21 cellular contexts compared by ENCODE assay signal in genomic region chr2:84556190-84556589, GRCh38. TPM values are rescaled to one million over a fixed set of nuclear protein-coding genes. Genes with fewer than 3 reads are reported as not detected.
DNase-seq lines count a peak whose midpoint lies in the region; ATAC-seq and TF ChIP-seq lines count a peak whose summit lies in the region.
"Had no signal": no experiment of that assay in that cellular context is flagged by ENCODE, and none has a peak within 500 bp of the region (broad histone marks: within the 10 kb centered on the region; RNA-seq: fewer than 3 reads in every experiment).

No MANE protein-coding gene starts in this region.

- no peaks in the 10 kb centered on the region for H3K9me3 ChIP-seq in A673 (ENCODE audit: low read depth, low read length, poor library complexity, severe bottlenecking)

- H3K27ac ChIP-seq in A673 (ENCODE audit: low read depth, low read length, poor library complexity, severe bottlenecking) = no peak overlapping the region
- H3K27ac ChIP-seq: ascending aorta, heart right ventricle, right lobe of liver had no signal

- CTCF ChIA-PET in activated CD8-positive, alpha-beta T cell treated with anti-CD3 and anti-CD28 coated beads for 36 hours (lab: Charles Lee) = no interaction called here
- CTCF ChIA-PET in activated CD8-positive, alpha-beta T cell treated with anti-CD3 and anti-CD28 coated beads, Interleukin-2, amount 10 ng/mL, durations not matched to agents 7 days and 5 days (lab: Charles Lee) = no interaction called here
- CTCF ChIA-PET in A673 (lab: Charles Lee) = no interaction called here

- peaks cover 6% of the 10 kb centered on the region for H3K9me3 Mint-ChIP-seq in activated CD8-positive, alpha-beta T cell treated with anti-CD3 and anti-CD28 coated beads for 36 hours
- H3K9me3 Mint-ChIP-seq in activated CD8-positive, alpha-beta T cell treated with anti-CD3 and anti-CD28 coated beads, Interleukin-2, amount 10 ng/mL, durations not matched to agents 7 days and 5 days (ENCODE audit: insufficient read depth) = peaks cover 15% of the 10 kb centered on the region

- no peaks in the 10 kb centered on the region for H3K27me3 ChIP-seq in A673 (replicated peaks; ENCODE audit: insufficient read depth, low read depth, low read length, poor library complexity)
- H3K27me3 ChIP-seq: ascending aorta, right lobe of liver had no signal

- peak; percentile 52 for DNase-seq in activated CD8-positive, alpha-beta T cell treated with anti-CD3 and anti-CD28 coated beads for 36 hours
- no peak for DNase-seq in activated CD8-positive, alpha-beta T cell treated with anti-CD3 and anti-CD28 coated beads, Interleukin-2, amount 10 ng/mL, durations not matched to agents 7 days and 5 days
- DNase-seq in stimulated activated CD4-positive, alpha-beta T cell treated with anti-CD3 and anti-CD28 coated beads, Interleukin-12 subunit alpha, Interleukin-12 subunit beta, amount 100 ng/mL, for 48 hours (ENCODE audit: low read depth in 2 of 3, low spot score in 1 of 3) = peak in 2 of 3 donors; percentile 1 to 17
- no peak for DNase-seq in GM13977 (ENCODE audit: low spot score)
- DNase-seq in A673 (ENCODE audit: low spot score) = no peak
- no peak for DNase-seq in LoVo (ENCODE audit: low spot score)
- DNase-seq: ACHN; CD8-positive, alpha-beta T cell; cortex of kidney; GF-D8; heart right ventricle; HFFc6; kidney; NCI-H1092 treated with DMSO at 0.1 percent for 48 hours; NCI-H345; right lobe of liver; stimulated activated naive CD4-positive, alpha-beta T cell had no signal

- no peaks in the 10 kb centered on the region for H3K4me1 Mint-ChIP-seq in activated CD8-positive, alpha-beta T cell treated with anti-CD3 and anti-CD28 coated beads for 36 hours (ENCODE audit: low read depth)
- H3K4me1 Mint-ChIP-seq in activated CD8-positive, alpha-beta T cell treated with anti-CD3 and anti-CD28 coated beads, Interleukin-2, amount 10 ng/mL, durations not matched to agents 7 days and 5 days (ENCODE audit: low read depth) = no peaks in the 10 kb centered on the region

- H3K27me3 Mint-ChIP-seq in activated CD8-positive, alpha-beta T cell treated with anti-CD3 and anti-CD28 coated beads for 36 hours = no peaks in the 10 kb centered on the region
- no peaks in the 10 kb centered on the region for H3K27me3 Mint-ChIP-seq in activated CD8-positive, alpha-beta T cell treated with anti-CD3 and anti-CD28 coated beads, Interleukin-2, amount 10 ng/mL, durations not matched to agents 7 days and 5 days (ENCODE audit: low read depth)

- H3K36me3 ChIP-seq in A673 (ENCODE audit: insufficient read depth, low read length, poor library complexity, severe bottlenecking) = no peaks in the 10 kb centered on the region
- H3K36me3 ChIP-seq: ascending aorta, heart right ventricle, right lobe of liver had no signal

- intact Hi-C loops in activated CD8-positive, alpha-beta T cell treated with anti-CD3 and anti-CD28 coated beads for 36 hours (cut with micrococcal nuclease) = no loop called here
- intact Hi-C loops in A673 (cut with micrococcal nuclease; ENCODE audit: unreplicated experiment) = no loop called here

- BruUV-seq in A673 (replicated peaks; lab: Mats Ljungman, UMichigan) = no TSS peak

- no peak for TF ChIP-seq CTCF in activated CD8-positive, alpha-beta T cell treated with anti-CD3 and anti-CD28 coated beads for 36 hours (IDR thresholded peaks at IDR 0.05)
- no peak for TF ChIP-seq CTCF in GM13977 (IDR thresholded peaks at IDR 0.05; ENCODE audit: extremely low read depth, insufficient read depth, missing control alignments)
- no peak for TF ChIP-seq CTCF in A673 (conservative IDR thresholded peaks at IDR 0.05; ENCODE audit: low read depth, low read length)

- in situ Hi-C loops in GM13977 (cut with MboI; ENCODE audit: low pct_unique_long_range_greater_than_20kb, low sequenced_read_pairs, unreplicated experiment) = no loop called here

- POLR2A ChIA-PET in activated CD8-positive, alpha-beta T cell treated with anti-CD3 and anti-CD28 coated beads for 36 hours (lab: Charles Lee) = no interaction called here
- POLR2A ChIA-PET in activated CD8-positive, alpha-beta T cell treated with anti-CD3 and anti-CD28 coated beads, Interleukin-2, amount 10 ng/mL, durations not matched to agents 7 days and 5 days (lab: Charles Lee) = no interaction called here
- POLR2A ChIA-PET in A673 (lab: Charles Lee; ENCODE audit: low non-redundant PET) = no interaction called here

- no peak overlapping the region for H3K4me3 ChIP-seq in A673 (ENCODE audit: low read depth, low read length, poor library complexity, severe bottlenecking)
- H3K4me3 ChIP-seq: ascending aorta, heart right ventricle, right lobe of liver had no signal

- no peak overlapping the region for H3K27ac Mint-ChIP-seq in activated CD8-positive, alpha-beta T cell treated with anti-CD3 and anti-CD28 coated beads for 36 hours
- no peak overlapping the region for H3K27ac Mint-ChIP-seq in activated CD8-positive, alpha-beta T cell treated with anti-CD3 and anti-CD28 coated beads, Interleukin-2, amount 10 ng/mL, durations not matched to agents 7 days and 5 days
- H3K27ac Mint-ChIP-seq: CD8-positive, alpha-beta T cell; HFFc6 had no signal

- no peak overlapping the region for H3K4me3 Mint-ChIP-seq in activated CD8-positive, alpha-beta T cell treated with anti-CD3 and anti-CD28 coated beads for 36 hours
- no peak overlapping the region for H3K4me3 Mint-ChIP-seq in activated CD8-positive, alpha-beta T cell treated with anti-CD3 and anti-CD28 coated beads, Interleukin-2, amount 10 ng/mL, durations not matched to agents 7 days and 5 days
- H3K4me3 Mint-ChIP-seq: CD8-positive, alpha-beta T cell; HFFc6 had no signal

- no peaks in the 10 kb centered on the region for H3K4me1 ChIP-seq in A673 (ENCODE audit: insufficient read depth, low read length, poor library complexity, severe bottlenecking)
- H3K4me1 ChIP-seq: ascending aorta, heart right ventricle, right lobe of liver had no signal

- peaks cover 5% of the 10 kb centered on the region for H3K36me3 Mint-ChIP-seq in activated CD8-positive, alpha-beta T cell treated with anti-CD3 and anti-CD28 coated beads for 36 hours (ENCODE audit: low read depth)
- H3K36me3 Mint-ChIP-seq in activated CD8-positive, alpha-beta T cell treated with anti-CD3 and anti-CD28 coated beads, Interleukin-2, amount 10 ng/mL, durations not matched to agents 7 days and 5 days (ENCODE audit: low read depth) = peaks cover 4% of the 10 kb centered on the region

- no peak for ATAC-seq in activated CD8-positive, alpha-beta T cell treated with anti-CD3 and anti-CD28 coated beads for 36 hours
- ATAC-seq in activated CD8-positive, alpha-beta T cell treated with anti-CD3 and anti-CD28 coated beads, Interleukin-2, amount 10 ng/mL, durations not matched to agents 7 days and 5 days = no peak
- ATAC-seq in GM19438 (IDR thresholded peaks at IDR 0.05; ENCODE audit: low read depth, unreplicated experiment) = peak; percentile 66
- ATAC-seq in HG03558 (IDR thresholded peaks at IDR 0.05; ENCODE audit: extremely low read depth, unreplicated experiment) = peak; percentile 82
- ATAC-seq: CD8-positive, alpha-beta T cell; esophagus mucosa; heart right ventricle; right lobe of liver had no signal

RNA-seq across cellular contexts. Expression of gene DNAH6, which starts 39.9 kb away (rescaled TPM):
- total RNA-seq in activated CD8-positive, alpha-beta T cell treated with anti-CD3 and anti-CD28 coated beads for 36 hours = 1 to 10 TPM in 1 of 2 experiments, under 1 TPM in 1; 0.90 to 1.3 TPM
- under 1 TPM; 0.68 to 0.89 TPM for total RNA-seq in activated CD8-positive, alpha-beta T cell treated with anti-CD3 and anti-CD28 coated beads, Interleukin-2, amount 10 ng/mL, durations not matched to agents 7 days and 5 days
- not detected in 2 replicates for total RNA-seq in A673 (2021)
- total RNA-seq: ascending aorta had no signal

Comparison
In these comparisons a context has a peak if more than half of its experiments do, and no peak if none do; other contexts are left out.
1. DNase-seq: peak in activated CD8-positive, alpha-beta T cell treated with anti-CD3 and anti-CD28 coated beads for 36 hours (single experiment) and stimulated activated CD4-positive, alpha-beta T cell treated with anti-CD3 and anti-CD28 coated beads, Interleukin-12 subunit alpha, Interleukin-12 subunit beta, amount 100 ng/mL, for 48 hours (2 of 3); none in activated CD8-positive, alpha-beta T cell treated with anti-CD3 and anti-CD28 coated beads, Interleukin-2, amount 10 ng/mL, durations not matched to agents 7 days and 5 days (single experiment), GM13977 (single experiment), A673 (single experiment) and LoVo (single experiment).
2. ATAC-seq: peak in GM19438 (single experiment) and HG03558 (single experiment); none in activated CD8-positive, alpha-beta T cell treated with anti-CD3 and anti-CD28 coated beads for 36 hours (single experiment) and activated CD8-positive, alpha-beta T cell treated with anti-CD3 and anti-CD28 coated beads, Interleukin-2, amount 10 ng/mL, durations not matched to agents 7 days and 5 days (single experiment).